In the genomic region with DNA sequence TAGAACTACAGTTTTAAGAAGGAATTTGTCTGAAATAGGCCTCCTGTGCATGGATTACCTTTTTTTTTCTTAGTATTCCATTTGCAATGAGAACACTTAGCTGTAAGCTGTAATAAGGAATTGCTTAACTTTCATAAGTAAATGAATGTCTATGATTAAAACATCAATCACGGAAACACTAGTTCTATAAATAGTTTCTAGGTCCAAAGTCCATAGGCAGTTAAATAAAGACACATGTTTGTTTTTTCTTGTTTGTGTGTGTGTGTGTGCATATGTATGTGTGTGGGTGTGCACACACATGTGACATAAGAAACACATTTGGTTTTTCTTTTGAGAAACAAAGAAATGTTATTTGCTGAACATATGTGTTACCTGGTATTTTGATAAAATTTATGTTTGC, we compare ENCODE assay signal across 1 cellular context.
A peak's percentile ranks its signal among the peaks of the same experiment; 100 is the strongest.
TF ChIP-seq lines count a peak whose summit lies in the region.

No MANE protein-coding gene starts in this region.

TF ChIP-seq in HepG2, 621 proteins besides CTCF, POLR2A, EP300 and RAD21:
- TF ChIP-seq, protein P1, sequence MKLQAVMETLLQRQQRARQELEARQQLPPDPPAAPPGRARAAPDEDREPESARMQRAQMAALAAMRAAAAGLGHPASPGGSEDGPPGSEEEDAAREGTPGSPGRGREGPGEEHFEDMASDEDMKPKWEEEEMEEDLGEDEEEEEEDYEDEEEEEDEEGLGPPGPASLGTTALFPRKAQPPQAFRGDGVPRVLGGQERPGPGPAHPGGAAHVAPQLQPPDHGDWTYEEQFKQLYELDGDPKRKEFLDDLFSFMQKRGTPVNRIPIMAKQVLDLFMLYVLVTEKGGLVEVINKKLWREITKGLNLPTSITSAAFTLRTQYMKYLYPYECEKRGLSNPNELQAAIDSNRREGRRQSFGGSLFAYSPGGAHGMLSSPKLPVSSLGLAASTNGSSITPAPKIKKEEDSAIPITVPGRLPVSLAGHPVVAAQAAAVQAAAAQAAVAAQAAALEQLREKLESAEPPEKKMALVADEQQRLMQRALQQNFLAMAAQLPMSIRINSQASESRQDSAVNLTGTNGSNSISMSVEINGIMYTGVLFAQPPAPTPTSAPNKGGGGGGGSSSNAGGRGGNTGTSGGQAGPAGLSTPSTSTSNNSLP (IDR thresholded peaks at IDR 0.05; ENCODE audit: low read depth, low read length) = 0 out of 2 replicates have a peak, but pooled peaks have one; percentile 14
- TF ChIP-seq SIN3B (IDR thresholded peaks at IDR 0.05; ENCODE audit: low read length) = no peak
